8 cellular contexts compared by ENCODE assay signal in genomic region chr20:53866787-53867740, GRCh38.
DNase-seq lines count a peak whose midpoint lies in the region; ATAC-seq, FAIRE-seq and TF ChIP-seq lines count a peak whose summit lies in the region.

No MANE protein-coding gene starts in this region.

- H3K27ac ChIP-seq in kidney (ENCODE audit: low read depth in 2 of 2, low read length in 2 of 2) (peak overlapping the region; percentile 77 to 88), thyroid gland (peak overlapping the region; percentile 85 to 93 (median 92))

- H3K36me3 ChIP-seq in kidney (ENCODE audit: control insufficient read depth in 1 of 2, insufficient read depth in 2 of 2, low read length in 2 of 2): no peaks in the 10 kb centered on the region
- H3K36me3 ChIP-seq in thyroid gland: no peaks in the 10 kb centered on the region

- 24 to 35% methylated on average over 11 of the region's 11 CpGs for WGBS in thyroid gland, 2 donors

- peaks cover 21 to 26% of the 10 kb centered on the region in 2 donors for H3K4me1 ChIP-seq in kidney (ENCODE audit: control insufficient read depth in 1 of 2, insufficient read depth in 1 of 2, low read depth in 1 of 2, low read length in 2 of 2)
- H3K4me1 ChIP-seq in thyroid gland: peaks cover 51 to 52% of the 10 kb centered on the region in 2 donors

- H3K9me3 Mint-ChIP-seq in WTC11: no peaks in the 10 kb centered on the region

- no peaks in the 10 kb centered on the region for H3K27me3 ChIP-seq in thyroid gland

- no peak for FAIRE-seq in kidney (lab: Jason Lieb, UNC)

- H3K9me3 ChIP-seq in kidney (ENCODE audit: control insufficient read depth in 1 of 2, low read length in 2 of 2) (no peaks in the 10 kb centered on the region), thyroid gland (no peaks in the 10 kb centered on the region)

- TF ChIP-seq POLR2A in thyroid gland (IDR thresholded peaks at IDR 0.05): peak in 1 of 2 donors; percentile 45

- peak overlapping the region; percentile 99 for H3K27ac Mint-ChIP-seq in WTC11

- H3K4me3 ChIP-seq in kidney (ENCODE audit: low read length in 2 of 2): peak overlapping the region in 1 of 2 donors; percentile 52
- no peak overlapping the region for H3K4me3 ChIP-seq in thyroid gland (replicated peaks in 1 of 3)

- peaks cover 83% of the 10 kb centered on the region for H3K4me1 Mint-ChIP-seq in WTC11

- intact Hi-C loops in kidney (cut with DNase I): no loop called here
- intact Hi-C loops in thyroid gland (cut with DNase I): no loop called here

- POLR2A ChIA-PET in WTC11 (lab: Charles Lee): interaction anchor here (0.8 to 0.9 kb wide), 2 partner anchors 91 to 254 kb away, joined by 3 to 4 read pairs; no protein-coding TSS in a partner anchor

- DNase-seq in NCI-H524 (lab: John Stamatoyannopoulos, UW) (peak; percentile 37 to 38), NCI-H524 treated with DMSO at 0.1 percent for 48 hours (lab: John Stamatoyannopoulos, UW) (no peak), WTC11 (ENCODE audit: low spot score) (no peak), kidney (no peak), thyroid gland (no peak), NCI-H2029 treated with DMSO at 0.1 percent for 48 hours (lab: John Stamatoyannopoulos, UW) (no peak), DMS53 (lab: John Stamatoyannopoulos, UW) (no peak)

- ATAC-seq in HG03175 (IDR thresholded peaks at IDR 0.05; ENCODE audit: unreplicated experiment) (peak; percentile 49), WTC11 (peak; percentile 7; the same call in 1 of the 2 replicates)

- peak overlapping the region in 1 of 2 donors; percentile 31 for H3K9ac ChIP-seq in kidney (ENCODE audit: low read length in 2 of 2)

- H3K36me3 Mint-ChIP-seq in WTC11: no peaks in the 10 kb centered on the region

- TF ChIP-seq CTCF in WTC11 (IDR thresholded peaks at IDR 0.05) (no peak), kidney (IDR thresholded peaks at IDR 0.05; ENCODE audit: borderline replicate concordance, extremely low read depth, insufficient read depth) (no peak), thyroid gland (IDR thresholded peaks at IDR 0.05) (no peak)

- H3K27me3 Mint-ChIP-seq in WTC11 (ENCODE audit: low read depth): no peaks in the 10 kb centered on the region

- H3K4me3 Mint-ChIP-seq in WTC11: peak overlapping the region; percentile 41

- CTCF ChIA-PET in WTC11 (lab: Charles Lee): interaction anchor here (0.6 to 3.1 kb wide), 7 partner anchors 41 to 343 kb away, joined by 3 to 24 read pairs (median 3); no protein-coding TSS in a partner anchor

TF ChIP-seq in WTC11, 78 proteins besides CTCF, POLR2A, EP300 and RAD21:
- TF ChIP-seq GABPB1 (CRISPR knock-in tag; IDR thresholded peaks at IDR 0.05) (0 out of 2 replicates have a peak, but pooled peaks have one; percentile 30), ZNF121 (CRISPR knock-in tag; IDR thresholded peaks at IDR 0.05) (no peak), AR (CRISPR knock-in tag; IDR thresholded peaks at IDR 0.05) (no peak)

Comparison
In these comparisons a context has a peak if more than half of its experiments do, and no peak if none do; other contexts are left out.
1. DNase-seq: peak in NCI-H524 (2 of 2); none in NCI-H524 treated with DMSO at 0.1 percent for 48 hours (single experiment), WTC11 (single experiment), kidney (single experiment), thyroid gland (0 of 2), NCI-H2029 treated with DMSO at 0.1 percent for 48 hours (single experiment) and DMS53 (single experiment).